In genomic region chr2:165443524-165443923, GRCh38 we compare ENCODE assay signal across 1 cellular context.
TF ChIP-seq lines count a peak whose summit lies in the region.

No MANE protein-coding gene starts in this region.

TF ChIP-seq in GM12878, 131 proteins besides CTCF, POLR2A, EP300 and RAD21:
- TF ChIP-seq CHD4 (IDR thresholded peaks at IDR 0.05): no peak
- no peak for TF ChIP-seq RFX5 (IDR thresholded peaks at IDR 0.05; ENCODE audit: low read depth, low read length)
- TF ChIP-seq IKZF2 (IDR thresholded peaks at IDR 0.05): peak in 1 of 2 experiments; percentile 21; a peak in 2 of 4 replicates
- no peak for TF ChIP-seq PML (IDR thresholded peaks at IDR 0.05; ENCODE audit: low read length)
- TF ChIP-seq SMC3 (IDR thresholded peaks at IDR 0.05; ENCODE audit: borderline replicate concordance, low read length): no peak
- TF ChIP-seq NFXL1 (IDR thresholded peaks at IDR 0.05; ENCODE audit: borderline replicate concordance): no peak
- TF ChIP-seq ZNF217 (IDR thresholded peaks at IDR 0.05): no peak
- TF ChIP-seq IKZF1 (conservative IDR thresholded peaks at IDR 0.05): peak; percentile 38; the same call in 1 of the 2 replicates
